In genomic region chr5:168128154-168128553, GRCh38 we compare ENCODE assay signal across 16 cellular contexts.
"Had no signal": no experiment of that assay in that cellular context is flagged by ENCODE, and none has a peak within 500 bp of the region (broad histone marks: within the 10 kb centered on the region; RNA-seq: fewer than 3 reads in every experiment).

No MANE protein-coding gene starts in this region.

- H3K4me3 ChIP-seq: esophagus squamous epithelium, hepatocyte, right atrium auricular region, stomach, thoracic aorta, transverse colon had no signal

- H3K27ac Mint-ChIP-seq: effector memory CD8-positive, alpha-beta T cell; naive thymus-derived CD8-positive, alpha-beta T cell had no signal

- DNase-seq: central memory CD4-positive, alpha-beta T cell; effector memory CD8-positive, alpha-beta T cell; esophagus squamous epithelium; foreskin fibroblast; head of caudate nucleus; left colon; naive thymus-derived CD8-positive, alpha-beta T cell; small intestine; stimulated activated CD4-positive, alpha-beta T cell treated with anti-CD3 and anti-CD28 coated beads, Interleukin-12 subunit alpha, Interleukin-12 subunit beta, amount 100 ng/mL, for 4 hours; stimulated activated naive CD4-positive, alpha-beta T cell; transverse colon had no signal

- H3K9me3 ChIP-seq: esophagus squamous epithelium, right atrium auricular region, stomach, thoracic aorta, transverse colon had no signal

- H3K27ac ChIP-seq: esophagus squamous epithelium, hepatocyte, parathyroid adenoma, right atrium auricular region, stomach, thoracic aorta, transverse colon had no signal

- H3K36me3 ChIP-seq: esophagus squamous epithelium, right atrium auricular region, stomach, thoracic aorta, transverse colon had no signal

- H3K4me3 Mint-ChIP-seq: effector memory CD8-positive, alpha-beta T cell; naive thymus-derived CD8-positive, alpha-beta T cell had no signal

- ATAC-seq: effector memory CD8-positive, alpha-beta T cell; naive thymus-derived CD8-positive, alpha-beta T cell had no signal

- H3K27me3 ChIP-seq: esophagus squamous epithelium, hepatocyte, right atrium auricular region, stomach, transverse colon had no signal

- H3K4me1 ChIP-seq: parathyroid adenoma, transverse colon had no signal

- H3K9ac ChIP-seq: parathyroid adenoma had no signal

- H3K36me3 Mint-ChIP-seq: naive thymus-derived CD8-positive, alpha-beta T cell had no signal
